8 cellular contexts compared by ENCODE assay signal in the genomic region with DNA sequence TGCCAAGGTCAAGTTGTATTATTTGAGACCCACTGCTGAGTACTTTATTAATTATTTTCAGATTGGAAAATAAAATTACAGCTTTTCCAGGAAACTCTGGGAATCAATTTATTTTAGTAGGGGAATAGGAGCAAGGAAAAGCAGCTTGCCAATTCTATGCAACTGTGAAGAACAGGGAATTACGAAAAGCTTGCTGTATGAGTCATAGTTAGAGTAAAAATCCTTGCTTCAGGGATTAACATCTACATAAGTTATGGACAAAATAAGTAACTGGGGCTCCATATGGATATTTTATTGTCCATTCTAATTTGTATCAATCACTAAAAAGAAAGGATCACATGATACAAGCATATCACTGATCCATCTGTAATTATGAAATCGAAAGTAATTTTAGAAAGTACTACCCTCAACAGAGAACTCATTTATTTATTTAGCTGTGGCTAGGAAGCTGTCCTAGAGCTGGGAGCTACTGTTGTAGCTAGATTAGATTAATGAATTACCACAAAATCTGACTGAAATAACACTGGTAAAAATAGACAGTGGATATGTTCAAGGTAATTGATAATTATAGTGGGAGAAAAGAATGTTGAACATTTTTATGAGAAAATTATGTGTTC.
DNase-seq lines count a peak whose midpoint lies in the region; ATAC-seq and TF ChIP-seq lines count a peak whose summit lies in the region.

No MANE protein-coding gene starts in this region.

- H3K4me2 ChIP-seq in BLaER1, result peak overlapping the region; percentile 43

- no peaks in the 10 kb centered on the region for H3K36me3 Mint-ChIP-seq in activated naive CD8-positive, alpha-beta T cell treated with anti-CD3 and anti-CD28 coated beads for 36 hours

- TF ChIP-seq CTCF in cardiac fibroblast (IDR thresholded peaks at IDR 0.05; ENCODE audit: low read depth, low read length) (no peak), lower lobe of right lung (IDR thresholded peaks at IDR 0.05) (no peak)

- H3K4me3 Mint-ChIP-seq in activated naive CD8-positive, alpha-beta T cell treated with anti-CD3 and anti-CD28 coated beads for 36 hours, result no peak overlapping the region

- no peaks in the 10 kb centered on the region for H3K27me3 Mint-ChIP-seq in activated naive CD8-positive, alpha-beta T cell treated with anti-CD3 and anti-CD28 coated beads for 36 hours

- H3K9me3 ChIP-seq in BLaER1 (no peaks in the 10 kb centered on the region), lower lobe of right lung (no peaks in the 10 kb centered on the region)

- H3K4me3 ChIP-seq in BLaER1 (no peak overlapping the region), cardiac fibroblast (replicated peaks in 1 of 2; ENCODE audit: low read depth in 2 of 2, low read length in 2 of 2) (no peak overlapping the region), lower lobe of right lung (peak overlapping the region; percentile 27)

- no peaks in the 10 kb centered on the region; the same call in 1 of the 2 replicates for H3K4me1 ChIP-seq in BLaER1
- H3K4me1 ChIP-seq in lower lobe of right lung, result peaks cover 4% of the 10 kb centered on the region

- no peaks in the 10 kb centered on the region for H4K20me1 ChIP-seq in BLaER1

- intact Hi-C loops in lower lobe of right lung (cut with DNase I), result no loop called here

- H3K4me1 Mint-ChIP-seq in activated naive CD8-positive, alpha-beta T cell treated with anti-CD3 and anti-CD28 coated beads for 36 hours, result no peaks in the 10 kb centered on the region

- DNase-seq in cardiac fibroblast (ENCODE audit: low read depth in 2 of 2) (peak; percentile 60 to 64), lower lobe of right lung (no peak), NCI-H510A (lab: John Stamatoyannopoulos, UW) (no peak)
- no peak for DNase-seq in activated naive CD8-positive, alpha-beta T cell treated with anti-CD3 and anti-CD28 coated beads for 36 hours

- no peak overlapping the region for H3K27ac Mint-ChIP-seq in activated naive CD8-positive, alpha-beta T cell treated with anti-CD3 and anti-CD28 coated beads for 36 hours

- H3K27me3 ChIP-seq in BLaER1, result no peaks in the 10 kb centered on the region
- H3K27me3 ChIP-seq in lower lobe of right lung (ENCODE audit: low read depth), result no peaks in the 10 kb centered on the region

- no peaks in the 10 kb centered on the region for H3K9me3 Mint-ChIP-seq in activated naive CD8-positive, alpha-beta T cell treated with anti-CD3 and anti-CD28 coated beads for 36 hours

- ATAC-seq in HG03432 (IDR thresholded peaks at IDR 0.05; ENCODE audit: unreplicated experiment) (peak; percentile 76), lower lobe of right lung (peak in 1 of 2 donors; percentile 83), HG03045 (IDR thresholded peaks at IDR 0.05; ENCODE audit: unreplicated experiment) (no peak), GM19035 (IDR thresholded peaks at IDR 0.05; ENCODE audit: unreplicated experiment) (no peak)

- H3K9ac ChIP-seq in BLaER1, result no peak overlapping the region

- H3K36me3 ChIP-seq in BLaER1 (no peaks in the 10 kb centered on the region), lower lobe of right lung (no peaks in the 10 kb centered on the region)

- no peak overlapping the region for H3K27ac ChIP-seq in BLaER1
- H3K27ac ChIP-seq in lower lobe of right lung, result no peak overlapping the region

Comparison
In these comparisons a context has a peak if more than half of its experiments do, and no peak if none do; other contexts are left out.
1. DNase-seq: peak in cardiac fibroblast (2 of 2); none in lower lobe of right lung (single experiment), NCI-H510A (single experiment) and activated naive CD8-positive, alpha-beta T cell treated with anti-CD3 and anti-CD28 coated beads for 36 hours (single experiment).